In genomic region chr6:170344631-170345576, GRCh38 we compare ENCODE assay signal across 8 cellular contexts. TPM values are rescaled to one million over a fixed set of nuclear protein-coding genes. Genes with fewer than 3 reads are reported as not detected.
DNase-seq lines count a peak whose midpoint lies in the region; ATAC-seq, FAIRE-seq and TF ChIP-seq lines count a peak whose summit lies in the region.

No MANE protein-coding gene starts in this region.

- no peaks in the 10 kb centered on the region for H3K27me3 ChIP-seq in NT2/D1 (ENCODE audit: insufficient read depth, insufficient read length)
- no peaks in the 10 kb centered on the region for H3K27me3 ChIP-seq in endothelial cell of umbilical vein (ENCODE audit: control insufficient read depth in 2 of 2, insufficient read depth in 2 of 2, low read length in 2 of 2)
- H3K27me3 ChIP-seq in psoas muscle (ENCODE audit: insufficient read depth in 3 of 3, low read length in 2 of 3): no peaks in the 10 kb centered on the region

- H4K20me1 ChIP-seq in endothelial cell of umbilical vein (replicated peaks; ENCODE audit: control insufficient read depth, extremely low read depth, insufficient read depth, low read length): no peaks in the 10 kb centered on the region

- no peaks in the 10 kb centered on the region; the same call in 1 of the 2 replicates for H3K9me3 ChIP-seq in NT2/D1 (ENCODE audit: insufficient read depth, low read length)
- H3K9me3 ChIP-seq in endothelial cell of umbilical vein (replicated peaks; ENCODE audit: control insufficient read depth, insufficient read depth, low read length): no peaks in the 10 kb centered on the region
- no peaks in the 10 kb centered on the region for H3K9me3 ChIP-seq in psoas muscle

- no TSS peak for BruUV-seq in endothelial cell of umbilical vein (replicated peaks; lab: Mats Ljungman, UMichigan)

- H3K9me3 Mint-ChIP-seq in naive thymus-derived CD8-positive, alpha-beta T cell: no peaks in the 10 kb centered on the region

- H3K9ac ChIP-seq in NT2/D1 (ENCODE audit: insufficient read length, low read depth) (no peak overlapping the region), endothelial cell of umbilical vein (replicated peaks; ENCODE audit: extremely low read depth, insufficient read depth, low read length) (peak overlapping the region; percentile 54)

- peak overlapping the region in 2 of 10 donors; percentile 42 to 58 for H3K27ac Mint-ChIP-seq in naive thymus-derived CD8-positive, alpha-beta T cell

- peak; percentile 91 for FAIRE-seq in endothelial cell of umbilical vein (lab: Jason Lieb, UNC)

- H3K9me1 ChIP-seq in endothelial cell of umbilical vein (replicated peaks; ENCODE audit: control insufficient read depth, extremely low read depth, insufficient read depth, low read length): no peaks in the 10 kb centered on the region

- H3K4me1 Mint-ChIP-seq in naive thymus-derived CD8-positive, alpha-beta T cell: peaks cover 15 to 19% (median 18%) of the 10 kb centered on the region in 4 donors

- H3K36me3 Mint-ChIP-seq in naive thymus-derived CD8-positive, alpha-beta T cell: peaks cover 13 to 84% (median 24%) of the 10 kb centered on the region in 3 donors

- DNase-seq in A172 (ENCODE audit: low spot score) (peak; percentile 96), NT2/D1 (ENCODE audit: low read depth, low spot score) (peak; percentile 40), endothelial cell of umbilical vein (ENCODE audit: low read depth, low spot score) (peak; percentile 97), psoas muscle (no peak), omental fat pad (ENCODE audit: low spot score) (no peak)
- no peak for DNase-seq in naive thymus-derived CD8-positive, alpha-beta T cell
- DNase-seq in effector CD8-positive, alpha-beta T cell (lab: John Stamatoyannopoulos, UW): no peak

- dilution Hi-C loops in endothelial cell of umbilical vein (cut with MboI; ENCODE audit: extremely low pct_ligation_motif_present, low sequenced_read_pairs): no loop called here

- H3K27me3 Mint-ChIP-seq in naive thymus-derived CD8-positive, alpha-beta T cell: no peaks in the 10 kb centered on the region

- H3K4me1 ChIP-seq in NT2/D1 (ENCODE audit: insufficient read depth, insufficient read length) (peaks cover 4% of the 10 kb centered on the region), endothelial cell of umbilical vein (ENCODE audit: control insufficient read depth, extremely low read depth, insufficient read depth, low read length) (peaks cover 17% of the 10 kb centered on the region), psoas muscle (peaks cover 4% of the 10 kb centered on the region)

- intact Hi-C loops in endothelial cell of umbilical vein (cut with micrococcal nuclease): loop anchor here (1.0 to 5.0 kb wide), 3 partner anchors 39 to 92 kb away; partner anchors contain the start of gene FAM120B
- intact Hi-C loops in psoas muscle (cut with DNase I): no loop called here

- H3K4me3 Mint-ChIP-seq in naive thymus-derived CD8-positive, alpha-beta T cell: no peak overlapping the region

- peak overlapping the region; percentile 55 for H3K4me2 ChIP-seq in endothelial cell of umbilical vein (ENCODE audit: insufficient read depth, low read length)

- ATAC-seq in GM21360 (IDR thresholded peaks at IDR 0.05; ENCODE audit: unreplicated experiment) (peak; percentile 73), psoas muscle (peak in 3 of 4 donors; percentile 61 to 80 (median 63)), omental fat pad (ENCODE audit: low FRiP score) (no peak)
- ATAC-seq in naive thymus-derived CD8-positive, alpha-beta T cell: no peak

- peaks cover 9% of the 10 kb centered on the region for H3K79me2 ChIP-seq in endothelial cell of umbilical vein (ENCODE audit: control insufficient read depth, insufficient read depth, low read length)

- no peak overlapping the region for H2AFZ ChIP-seq in endothelial cell of umbilical vein (ENCODE audit: low read depth, low read length)

- CTCF ChIA-PET in endothelial cell of umbilical vein (lab: Charles Lee): interaction anchor here (1.8 kb wide), 1 partner anchor 513 kb away, joined by 4 read pairs; no protein-coding TSS in a partner anchor

- 69 to 74% (median 72%) methylated on average over 10 of the region's 10 CpGs for WGBS in psoas muscle, 3 donors

- H3K4me3 ChIP-seq in NT2/D1 (ENCODE audit: insufficient read length, low read depth): no peak overlapping the region
- H3K4me3 ChIP-seq in endothelial cell of umbilical vein (replicated peaks in 1 of 3; ENCODE audit: insufficient read depth in 1 of 3, low read depth in 1 of 3, low read length in 3 of 3): peak overlapping the region in 1 of 3 experiments; percentile 12
- H3K4me3 ChIP-seq in psoas muscle: no peak overlapping the region

- TF ChIP-seq POLR2A in endothelial cell of umbilical vein (IDR thresholded peaks at IDR 0.05; ENCODE audit: low read depth, low read length): peak; percentile 50

- peaks cover 25% of the 10 kb centered on the region for H3K36me3 ChIP-seq in NT2/D1 (ENCODE audit: insufficient read depth, insufficient read length, low read length)
- peaks cover 3 to 6% of the 10 kb centered on the region in 2 experiments for H3K36me3 ChIP-seq in endothelial cell of umbilical vein (ENCODE audit: control insufficient read depth in 2 of 2, extremely low read depth in 1 of 2, insufficient read depth in 2 of 2, low read length in 2 of 2)
- H3K36me3 ChIP-seq in psoas muscle (ENCODE audit: insufficient read depth in 1 of 2, low read depth in 1 of 2): peaks cover 2 to 35% of the 10 kb centered on the region in 2 donors

- TF ChIP-seq CTCF in endothelial cell of umbilical vein (IDR thresholded peaks at IDR 0.05; ENCODE audit: extremely low read depth in 1 of 2, insufficient read depth in 1 of 2, low read depth in 1 of 2, low read length in 2 of 2) (no peak), psoas muscle (IDR thresholded peaks at IDR 0.05) (no peak), omental fat pad (IDR thresholded peaks at IDR 0.05) (no peak)

- H3K27ac ChIP-seq in endothelial cell of umbilical vein (ENCODE audit: insufficient read depth, low read depth, low read length) (peak overlapping the region; percentile 85), psoas muscle (no peak overlapping the region)

- POLR2A ChIA-PET in endothelial cell of umbilical vein (lab: Charles Lee): no interaction called here
- POLR2A ChIA-PET in naive thymus-derived CD8-positive, alpha-beta T cell (lab: Charles Lee): no interaction called here

TF ChIP-seq in endothelial cell of umbilical vein, 7 proteins besides CTCF, POLR2A, EP300 and RAD21:
- TF ChIP-seq EZH2 (IDR thresholded peaks at IDR 0.05; ENCODE audit: borderline replicate concordance, low read depth, low read length, severe bottlenecking) (no peak), JUN (IDR thresholded peaks at IDR 0.05; ENCODE audit: borderline replicate concordance, insufficient read depth, insufficient read length, low read depth) (peak; percentile 86), MYC (IDR thresholded peaks at IDR 0.05; ENCODE audit: low read depth, low read length) (no peak), MAX (IDR thresholded peaks at IDR 0.05; ENCODE audit: insufficient read depth, insufficient read length) (no peak), FOS (IDR thresholded peaks at IDR 0.05; ENCODE audit: borderline replicate concordance, insufficient read depth, low read length) (peak; percentile 86), GATA2 (IDR thresholded peaks at IDR 0.05; ENCODE audit: insufficient read depth, insufficient read length, low read depth, low read length) (no peak), POLR2AphosphoS5 (IDR thresholded peaks at IDR 0.05; ENCODE audit: insufficient read depth, low read depth, low read length) (no peak)

RNA-seq across cellular contexts. Expression of gene FAM120B, which starts 38.3 kb away (rescaled TPM):
- total RNA-seq in A172 (2014; rRNA removed; shearing (Covaris generic)): 6.1 and 7.4 TPM in 2 replicates
- 28.1 and 28.2 TPM in 2 replicates for total RNA-seq in endothelial cell of umbilical vein
- polyA plus RNA-seq in endothelial cell of umbilical vein: 9.9 and 10.8 TPM in 2 replicates
- 7.7 and 9.2 TPM in 2 replicates for polyA plus RNA-seq in endothelial cell of umbilical vein (2011; cell fraction: cytosol; rRNA removed)
- polyA plus RNA-seq in endothelial cell of umbilical vein (2011; cell fraction: nucleus; rRNA removed): 24.8 and 25.3 TPM in 2 replicates
- polyA plus RNA-seq in endothelial cell of umbilical vein (2012): 17.0 and 20.3 TPM in 2 replicates
- polyA minus RNA-seq in endothelial cell of umbilical vein: 33.3 and 42.2 TPM in 2 replicates
- polyA minus RNA-seq in endothelial cell of umbilical vein (2011; cell fraction: cytosol; rRNA and poly(A)+ RNA removed): 4.5 TPM
- 44.1 and 70.7 TPM in 2 replicates for polyA minus RNA-seq in endothelial cell of umbilical vein (2011; cell fraction: nucleus; rRNA and poly(A)+ RNA removed)
- 10 to 100 TPM; 17.2 to 24.2 (median 23.7) TPM for total RNA-seq in psoas muscle
- polyA plus RNA-seq in psoas muscle: 10 to 100 TPM in 1 of 3 donors, 1 to 10 TPM in 2; 9.2 to 19.4 (median 9.4) TPM
- 10 to 100 TPM; 52.0 to 52.4 TPM for total RNA-seq in naive thymus-derived CD8-positive, alpha-beta T cell
- polyA plus RNA-seq in naive thymus-derived CD8-positive, alpha-beta T cell: 10 to 100 TPM; 16.4 to 34.7 (median 29.6) TPM
- 10 to 100 TPM; 16.8 to 35.0 (median 22.2) TPM for total RNA-seq in omental fat pad

RNA-seq across cellular contexts. Expression of gene DLL1, which starts 54.0 kb away (rescaled TPM):
- 3.4 and 4.7 TPM in 2 replicates for total RNA-seq in A172 (2014; rRNA removed; shearing (Covaris generic))
- total RNA-seq in endothelial cell of umbilical vein (2.0 and 2.3 TPM in 2 replicates), psoas muscle (1 to 10 TPM; 2.9 to 5.3 (median 4.6) TPM), omental fat pad (10 to 100 TPM in 3 of 4 donors, 1 to 10 TPM in 1; 7.3 to 16.6 (median 12.4) TPM)
- polyA plus RNA-seq in endothelial cell of umbilical vein (1.4 and 1.7 TPM in 2 replicates), psoas muscle (1 to 10 TPM; 1.5 to 1.8 (median 1.6) TPM)
- 1.1 and 1.8 TPM in 2 replicates for polyA plus RNA-seq in endothelial cell of umbilical vein (2011; cell fraction: cytosol; rRNA removed)
- polyA plus RNA-seq in endothelial cell of umbilical vein (2011; cell fraction: nucleus; rRNA removed): 4.3 and 4.9 TPM in 2 replicates
- 1.4 and 2.2 TPM in 2 replicates for polyA plus RNA-seq in endothelial cell of umbilical vein (2012)
- polyA minus RNA-seq in endothelial cell of umbilical vein: 0.83 and 1.1 TPM in 2 replicates
- not detected for polyA minus RNA-seq in endothelial cell of umbilical vein (2011; cell fraction: cytosol; rRNA and poly(A)+ RNA removed)
- 0.77 and 1.9 TPM in 2 replicates for polyA minus RNA-seq in endothelial cell of umbilical vein (2011; cell fraction: nucleus; rRNA and poly(A)+ RNA removed)
- total RNA-seq in naive thymus-derived CD8-positive, alpha-beta T cell: 10 to 100 TPM; 14.2 to 15.9 TPM
- polyA plus RNA-seq in naive thymus-derived CD8-positive, alpha-beta T cell: 1 to 10 TPM in 2 of 3 donors, under 1 TPM in 1; 0.34 to 1.5 (median 1.2) TPM

Comparison
In these comparisons a context has a peak if more than half of its experiments do, and no peak if none do; other contexts are left out.
1. DNase-seq: peak in A172 (single experiment), NT2/D1 (single experiment) and endothelial cell of umbilical vein (single experiment); none in psoas muscle (0 of 2), naive thymus-derived CD8-positive, alpha-beta T cell (0 of 10), effector CD8-positive, alpha-beta T cell (single experiment) and omental fat pad (single experiment).
2. ATAC-seq: peak in GM21360 (single experiment) and psoas muscle (3 of 4); none in naive thymus-derived CD8-positive, alpha-beta T cell (0 of 2) and omental fat pad (single experiment).